In genomic region chr5:66701244-66701643, GRCh38 we compare ENCODE assay signal across 17 cellular contexts.
DNase-seq lines count a peak whose midpoint lies in the region; ATAC-seq, FAIRE-seq and TF ChIP-seq lines count a peak whose summit lies in the region.
"Had no signal": no experiment of that assay in that cellular context is flagged by ENCODE, and none has a peak within 500 bp of the region (broad histone marks: within the 10 kb centered on the region; RNA-seq: fewer than 3 reads in every experiment).

No MANE protein-coding gene starts in this region.

- TF ChIP-seq CTCF in MM.1S (IDR thresholded peaks at IDR 0.05; ENCODE audit: low read length) = no peak
- no peak for TF ChIP-seq CTCF in breast epithelium (IDR thresholded peaks at IDR 0.05)
- TF ChIP-seq CTCF in mammary epithelial cell (conservative IDR thresholded peaks at IDR 0.05 in 1 of 2, IDR thresholded peaks at IDR 0.05 in 1 of 2; ENCODE audit: extremely low read depth in 1 of 2, insufficient read depth in 1 of 2, low read depth in 1 of 2, low read length in 2 of 2) = no peak
- no peak for TF ChIP-seq CTCF in dorsolateral prefrontal cortex (IDR thresholded peaks at IDR 0.05 in 54 of 56, conservative IDR thresholded peaks at IDR 0.05 in 2 of 56; ENCODE audit: low read depth in 1 of 56, partially characterized antibody in 56 of 56)

- CTCF ChIA-PET in mammary epithelial cell (lab: Charles Lee; ENCODE audit: low non-redundant PET) = no interaction called here

- TF ChIP-seq POLR2A in breast epithelium (IDR thresholded peaks at IDR 0.05) = no peak

- no peaks in the 10 kb centered on the region for H3K79me2 ChIP-seq in MM.1S (ENCODE audit: low read length)
- H3K79me2 ChIP-seq in mammary epithelial cell (ENCODE audit: insufficient read depth, low read length) = no peaks in the 10 kb centered on the region

- BruUV-seq in mammary epithelial cell (replicated peaks; lab: Mats Ljungman, UMichigan) = no TSS peak

- in situ Hi-C loops in mammary epithelial cell (cut with MboI; ENCODE audit: low sequenced_read_pairs in 2 of 2) = no loop called here

- H3K9me3 ChIP-seq in MM.1S (replicated peaks; ENCODE audit: insufficient read depth, low read length) (no peaks in the 10 kb centered on the region), breast epithelium (no peaks in the 10 kb centered on the region), mammary epithelial cell (replicated peaks; ENCODE audit: insufficient read depth, low read length) (no peaks in the 10 kb centered on the region)

- peaks cover 33% of the 10 kb centered on the region for H3K4me1 ChIP-seq in MM.1S (ENCODE audit: low read length)
- H3K4me1 ChIP-seq in breast epithelium = no peaks in the 10 kb centered on the region
- no peaks in the 10 kb centered on the region for H3K4me1 ChIP-seq in mammary epithelial cell (ENCODE audit: insufficient read depth, low read length)

- H2AFZ ChIP-seq in MM.1S (ENCODE audit: low read length) = no peak overlapping the region
- no peak overlapping the region for H2AFZ ChIP-seq in mammary epithelial cell (ENCODE audit: low read depth, low read length)

- H3K9me2 ChIP-seq in MM.1S (replicated peaks; ENCODE audit: insufficient read depth, low read length) = no peaks in the 10 kb centered on the region

- dilution Hi-C loops in mammary epithelial cell (cut with HindIII; ENCODE audit: low sequenced_read_pairs) = no loop called here

- H3K4me3 ChIP-seq in MM.1S (ENCODE audit: low read length) = no peak overlapping the region
- no peak overlapping the region for H3K4me3 ChIP-seq in breast epithelium
- H3K4me3 ChIP-seq in mammary epithelial cell (replicated peaks in 1 of 3; ENCODE audit: insufficient read depth in 1 of 3, low read depth in 2 of 3, low read length in 3 of 3) = no peak overlapping the region
- no peak overlapping the region for H3K4me3 ChIP-seq in dorsolateral prefrontal cortex

- H3K9ac ChIP-seq in MM.1S (ENCODE audit: low read length) = no peak overlapping the region
- H3K9ac ChIP-seq in mammary epithelial cell (ENCODE audit: insufficient read depth, low read length) = no peak overlapping the region

- FAIRE-seq in GM19239 (lab: Jason Lieb, UNC) = no peak

- peaks cover 21% of the 10 kb centered on the region for H3F3A ChIP-seq in MM.1S (ENCODE audit: insufficient read depth, low read length)

- H4K20me1 ChIP-seq in MM.1S (ENCODE audit: insufficient read depth, low read length) (no peaks in the 10 kb centered on the region), mammary epithelial cell (ENCODE audit: insufficient read depth, low read length) (no peaks in the 10 kb centered on the region)

- DNase-seq in MM.1S (peak; percentile 84), breast epithelium (ENCODE audit: low spot score in 2 of 2) (no peak), mammary epithelial cell (no peak), dorsolateral prefrontal cortex (no peak), GM19239 (ENCODE audit: insufficient read length, low spot score) (no peak)
- DNase-seq: activated T-cell treated with anti-CD3 and anti-CD28 coated beads, Interleukin-2, amount 50 U/mL, for 48 hours; AML-193; anterior cingulate cortex; DMS79; foreskin melanocyte; Karpas-422; kidney; NCI-H2107; stimulated activated CD4-positive, alpha-beta T cell treated with anti-CD3 and anti-CD28 coated beads, Interleukin-4, amount 100 ng/mL, for 1 hour had no signal

- intact Hi-C loops in breast epithelium (cut with DNase I; ENCODE audit: low total_unique reads) (no loop called here), mammary epithelial cell (cut with micrococcal nuclease) (no loop called here), dorsolateral prefrontal cortex (cut with DNase I) (no loop called here)

- peak; percentile 94 for ATAC-seq in GM18519 (IDR thresholded peaks at IDR 0.05; ENCODE audit: low FRiP score, unreplicated experiment)
- peak; percentile 87 for ATAC-seq in GM21390 (IDR thresholded peaks at IDR 0.05; ENCODE audit: unreplicated experiment)
- peak; percentile 65 for ATAC-seq in HG02970 (IDR thresholded peaks at IDR 0.05; ENCODE audit: low FRiP score, unreplicated experiment)

- H3K36me3 ChIP-seq in MM.1S (replicated peaks; ENCODE audit: insufficient read depth, low read length) (no peaks in the 10 kb centered on the region), breast epithelium (no peaks in the 10 kb centered on the region), mammary epithelial cell (ENCODE audit: insufficient read depth, low read length) (no peaks in the 10 kb centered on the region)

- H3K27ac ChIP-seq in MM.1S (ENCODE audit: low read length) (peak overlapping the region; percentile 35; the same call in 1 of the 2 replicates), breast epithelium (no peak overlapping the region), mammary epithelial cell (ENCODE audit: insufficient read depth, low read depth, low read length) (no peak overlapping the region), dorsolateral prefrontal cortex (no peak overlapping the region)

- 75% methylated on average over 1 of the region's 1 CpG for WGBS in mammary epithelial cell (ENCODE audit: low coverage, missing lambda C conversion rate)

- H3K27me3 ChIP-seq in MM.1S (replicated peaks; ENCODE audit: insufficient read depth, low read length) = no peaks in the 10 kb centered on the region
- no peaks in the 10 kb centered on the region for H3K27me3 ChIP-seq in breast epithelium
- H3K27me3 ChIP-seq in mammary epithelial cell (ENCODE audit: insufficient read depth, low read length) = peaks cover 4% of the 10 kb centered on the region
- no peaks in the 10 kb centered on the region for H3K27me3 ChIP-seq in dorsolateral prefrontal cortex

- peak overlapping the region; percentile 20 for H3K4me2 ChIP-seq in MM.1S (ENCODE audit: low read depth, low read length)
- no peak overlapping the region for H3K4me2 ChIP-seq in mammary epithelial cell (ENCODE audit: insufficient read depth, low read depth, low read length)
